Comparison of ENCODE assay signal across 11 cellular contexts in the genomic region with DNA sequence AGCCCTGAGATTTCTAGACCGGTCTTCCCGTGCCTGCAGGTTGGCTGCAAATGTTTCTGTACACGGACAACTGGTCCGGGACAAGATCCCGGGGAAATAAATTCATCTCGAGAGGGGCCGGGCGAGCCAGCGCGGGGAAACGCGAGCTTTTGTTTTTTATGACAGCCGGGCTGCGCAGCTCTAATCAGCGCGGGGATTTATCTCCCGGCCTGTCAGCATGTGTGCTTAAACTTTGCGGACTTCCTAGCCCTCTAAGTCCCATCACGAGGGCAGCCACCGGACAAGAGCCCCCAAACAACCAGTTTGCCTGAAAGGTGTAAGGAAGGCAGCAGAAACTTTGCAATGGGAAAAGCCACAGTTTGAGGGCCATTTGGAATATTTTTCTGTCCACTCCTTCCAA. TPM values are rescaled to one million over a fixed set of nuclear protein-coding genes. Genes with fewer than 3 reads are reported as not detected.
DNase-seq lines count a peak whose midpoint lies in the region; ATAC-seq and TF ChIP-seq lines count a peak whose summit lies in the region.
"Had no signal": no experiment of that assay in that cellular context is flagged by ENCODE, and none has a peak within 500 bp of the region (broad histone marks: within the 10 kb centered on the region; RNA-seq: fewer than 3 reads in every experiment).

No MANE protein-coding gene starts in this region.

- peak overlapping the region; percentile 68 to 78 (median 74) for H3K4me3 ChIP-seq in esophagus squamous epithelium

- H3K27ac Mint-ChIP-seq in nephron (peak overlapping the region; percentile 98 to 99 (median 99)), type B pancreatic cell (peak overlapping the region; percentile 98)
- H3K27ac Mint-ChIP-seq: activated T-helper 17 cell treated with anti-CD3 and anti-CD28 coated beads, Interleukin-2, amount 50 U/mL, for 72 hours had no signal

- peak overlapping the region; percentile 79 for H3K27ac ChIP-seq in RWPE1
- peak overlapping the region; percentile 86 to 98 (median 94) for H3K27ac ChIP-seq in esophagus squamous epithelium

- H3K9me3 Mint-ChIP-seq in nephron: no peaks in the 10 kb centered on the region
- no peaks in the 10 kb centered on the region for H3K9me3 Mint-ChIP-seq in type B pancreatic cell
- H3K9me3 Mint-ChIP-seq: activated T-helper 17 cell treated with anti-CD3 and anti-CD28 coated beads, Interleukin-2, amount 50 U/mL, for 72 hours had no signal

- no peaks in the 10 kb centered on the region for H3K9me3 ChIP-seq in esophagus squamous epithelium

- CTCF ChIA-PET in RWPE1 (lab: Yijun Ruan, JAX): no interaction called here

- intact Hi-C loops in esophagus squamous epithelium (cut with DNase I): no loop called here

- DNase-seq in RWPE1 (ENCODE audit: low spot score) (peak; percentile 5), esophagus squamous epithelium (lab: John Stamatoyannopoulos, UW) (no peak), type B pancreatic cell (ENCODE audit: extremely low spot score, unreplicated experiment) (no peak), middle frontal gyrus (ENCODE audit: extremely low spot score, low spot score) (no peak)
- no peak for DNase-seq in activated naive CD4-positive, alpha-beta T cell (lab: John Stamatoyannopoulos, UW)
- DNase-seq: foreskin melanocyte, NCI-H1694 had no signal

- WGBS in esophagus squamous epithelium, 2 donors: 2 to 5% methylated on average over 9 to 13 of the region's 20 CpGs

- H3K4me3 Mint-ChIP-seq in nephron (peak overlapping the region; percentile 94 to 98 (median 97)), type B pancreatic cell (peak overlapping the region; percentile 96)
- H3K4me3 Mint-ChIP-seq: activated T-helper 17 cell treated with anti-CD3 and anti-CD28 coated beads, Interleukin-2, amount 50 U/mL, for 72 hours had no signal

- H3K4me1 ChIP-seq in esophagus squamous epithelium: peaks cover 0 to 52% (median 8%) of the 10 kb centered on the region in 3 donors

- H3K36me3 Mint-ChIP-seq in nephron (ENCODE audit: low read depth): peaks cover 83% of the 10 kb centered on the region
- peaks cover 72% of the 10 kb centered on the region for H3K36me3 Mint-ChIP-seq in type B pancreatic cell

- TF ChIP-seq CTCF in RWPE1 (conservative IDR thresholded peaks at IDR 0.05; ENCODE audit: low read depth) (no peak), esophagus squamous epithelium (IDR thresholded peaks at IDR 0.05) (no peak), nephron (IDR thresholded peaks at IDR 0.05; ENCODE audit: unreplicated experiment in 3 of 3) (no peak), type B pancreatic cell (conservative IDR thresholded peaks at IDR 0.05) (no peak)

- H3K4me1 Mint-ChIP-seq in nephron (peaks cover 36% of the 10 kb centered on the region), type B pancreatic cell (ENCODE audit: unreplicated experiment) (peaks cover 27% of the 10 kb centered on the region)
- H3K4me1 Mint-ChIP-seq: activated T-helper 17 cell treated with anti-CD3 and anti-CD28 coated beads, Interleukin-2, amount 50 U/mL, for 72 hours had no signal

- peaks cover 0 to 20% (median 8%) of the 10 kb centered on the region in 3 donors for H3K36me3 ChIP-seq in esophagus squamous epithelium

- peaks cover 53% of the 10 kb centered on the region for H3K27me3 Mint-ChIP-seq in nephron (ENCODE audit: low read depth)
- peaks cover 31% of the 10 kb centered on the region for H3K27me3 Mint-ChIP-seq in type B pancreatic cell

- no peak for TF ChIP-seq POLR2A in esophagus squamous epithelium (IDR thresholded peaks at IDR 0.05)

- H3K27me3 ChIP-seq in esophagus squamous epithelium: peaks cover 0 to 24% (median 0%) of the 10 kb centered on the region in 4 donors

- no peak for ATAC-seq in HG02938 (IDR thresholded peaks at IDR 0.05; ENCODE audit: unreplicated experiment)
- ATAC-seq: activated T-helper 17 cell treated with anti-CD3 and anti-CD28 coated beads, Interleukin-2, amount 50 U/mL, for 72 hours had no signal

- POLR2A ChIA-PET in RWPE1 (lab: Yijun Ruan, JAX; ENCODE audit: low non-redundant PET): no interaction called here

RNA-seq across cellular contexts. Expression of gene MEIS1, which starts 5.8 kb away (rescaled TPM):
- total RNA-seq in esophagus squamous epithelium (10 to 100 TPM; 17.8 to 56.1 (median 28.5) TPM), type B pancreatic cell (ENCODE audit: low replicate concordance) (250 and 255 TPM in 2 replicates)
- total RNA-seq: activated T-helper 17 cell treated with anti-CD3 and anti-CD28 coated beads, Interleukin-2, amount 50 U/mL, for 72 hours; T-helper 1 cell treated with Interleukin-12 subunit alpha and Interleukin-12 subunit beta and Interleukin-4 antibody, amounts not matched to agents 30 ng/mL and 1 ng/mL, for 36 hours had no signal
